8 cellular contexts compared by ENCODE assay signal in the genomic region with DNA sequence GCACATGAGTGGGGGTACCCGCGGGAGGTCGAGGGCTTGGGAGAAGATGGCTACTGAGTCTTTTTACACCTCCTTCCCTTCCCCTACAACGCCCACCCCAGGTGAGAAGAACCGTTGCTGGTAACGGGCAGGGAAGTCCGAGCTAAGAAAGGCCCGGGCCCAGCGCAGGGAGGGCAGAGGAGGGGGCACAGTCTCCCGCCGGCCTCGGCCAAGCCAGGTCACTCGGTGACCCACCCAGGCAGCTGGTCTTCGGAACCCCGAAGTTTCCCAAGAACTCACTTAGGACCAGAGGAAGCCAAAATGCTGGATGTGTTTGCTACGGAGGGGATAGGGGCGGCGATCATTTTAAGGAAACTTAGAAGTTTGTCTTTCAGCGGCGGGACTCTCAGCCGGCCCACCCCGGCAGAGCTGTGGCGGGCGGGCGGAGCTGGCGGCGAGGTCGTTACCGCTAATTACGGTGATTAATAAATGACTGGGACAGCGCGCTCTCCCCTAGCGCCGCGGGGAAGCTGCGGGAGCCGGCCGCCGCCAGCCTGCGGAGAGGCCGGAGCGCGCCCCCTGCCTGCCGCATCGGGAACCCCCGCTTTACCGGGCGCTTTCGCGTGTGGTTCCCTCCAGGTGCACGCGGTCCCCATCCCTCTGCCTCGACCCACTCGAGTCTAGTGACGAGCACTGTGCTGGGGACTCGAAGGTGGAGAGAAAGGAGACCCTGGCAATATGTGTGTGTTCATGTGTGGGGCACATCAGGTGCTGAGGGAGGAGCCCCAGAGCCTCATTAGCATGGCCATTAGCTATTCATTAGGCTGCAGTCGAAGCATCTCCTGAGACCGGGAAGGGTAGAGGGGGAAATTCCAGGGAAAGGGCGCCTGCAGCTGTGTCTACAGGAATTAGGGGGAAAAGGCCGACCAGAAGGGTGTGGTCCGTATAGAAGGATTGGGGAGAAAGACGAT. TPM values are rescaled to one million over a fixed set of nuclear protein-coding genes. Genes with fewer than 3 reads are reported as not detected.
DNase-seq lines count a peak whose midpoint lies in the region; ATAC-seq and TF ChIP-seq lines count a peak whose summit lies in the region.

No MANE protein-coding gene starts in this region.

- intact Hi-C loops in Calu3 (cut with micrococcal nuclease; ENCODE audit: unreplicated experiment) (loop anchor here (2.0 kb wide), 1 partner anchor 221 kb away; no protein-coding TSS in a partner anchor), left lung (cut with DNase I) (no loop called here), sciatic nerve (cut with DNase I) (loop anchor here (10.0 kb wide), 1 partner anchor 191 kb away; a partner anchor contains a TSS)

- peaks cover 9 to 52% of the 10 kb centered on the region in 2 donors for H3K4me1 ChIP-seq in left lung

- peaks cover 31% of the 10 kb centered on the region for H3K4me1 Mint-ChIP-seq in Calu3 (ENCODE audit: low read depth, unreplicated experiment)

- DNase-seq in Calu3 (peak; percentile 32), WERI-Rb-1 (peak; percentile 63), cerebellum (ENCODE audit: low spot score) (peak; percentile 33), left lung (peak in 1 of 2 donors; percentile 89), sciatic nerve (ENCODE audit: low spot score) (no peak), NCI-H2081 (lab: John Stamatoyannopoulos, UW) (no peak)
- DNase-seq in stimulated activated CD8-positive, alpha-beta memory T cell treated with anti-CD3 and anti-CD28 coated beads, Interleukin-15, amount 100 ng/mL, for 48 hours (ENCODE audit: low read depth in 2 of 2): peak; percentile 17 to 21

- H3K27ac Mint-ChIP-seq in Calu3 (ENCODE audit: unreplicated experiment): no peak overlapping the region

- ATAC-seq in HG02759 (IDR thresholded peaks at IDR 0.05; ENCODE audit: unreplicated experiment) (peak; percentile 57), left lung (peak; percentile 73), sciatic nerve (no peak)

- CTCF ChIA-PET in Calu3 (lab: Charles Lee): interaction anchor here (0.7 to 1.7 kb wide), 2 partner anchors 10 to 13 kb away, joined by 6 read pairs; no protein-coding TSS in a partner anchor

- H3K4me3 ChIP-seq in WERI-Rb-1 (ENCODE audit: low read depth, low read length) (peak overlapping the region; percentile 41), left lung (peak overlapping the region in 1 of 2 donors; percentile 1)

- H3K27me3 Mint-ChIP-seq in Calu3 (ENCODE audit: unreplicated experiment): peaks cover 100% of the 10 kb centered on the region

- TF ChIP-seq CTCF in Calu3 (IDR thresholded peaks at IDR 0.05; ENCODE audit: unreplicated experiment) (peak; percentile 41), WERI-Rb-1 (IDR thresholded peaks at IDR 0.05; ENCODE audit: low read depth, low read length) (peak; percentile 86), left lung (IDR thresholded peaks at IDR 0.05) (peak; percentile 83 to 90)

- H3K4me3 Mint-ChIP-seq in Calu3 (ENCODE audit: low read depth, unreplicated experiment): no peak overlapping the region

- BruUV-seq in Calu3 (replicated peaks; lab: Mats Ljungman, UMichigan): no TSS peak

- no peaks in the 10 kb centered on the region for H3K36me3 Mint-ChIP-seq in Calu3 (ENCODE audit: insufficient read depth, unreplicated experiment)

- H3K27ac ChIP-seq in WERI-Rb-1 (no peak overlapping the region), left lung (no peak overlapping the region)

- H3K9me3 ChIP-seq in WERI-Rb-1 (ENCODE audit: severe bottlenecking) (no peaks in the 10 kb centered on the region), left lung (no peaks in the 10 kb centered on the region)

- H3K36me3 ChIP-seq in WERI-Rb-1 (no peaks in the 10 kb centered on the region), left lung (no peaks in the 10 kb centered on the region)

- H3K27me3 ChIP-seq in WERI-Rb-1 (ENCODE audit: insufficient read depth, low read depth, severe bottlenecking) (peaks cover 40% of the 10 kb centered on the region), left lung (peaks cover 77 to 100% of the 10 kb centered on the region in 2 donors)

- H3K9me3 Mint-ChIP-seq in Calu3 (ENCODE audit: low read depth, unreplicated experiment): no peaks in the 10 kb centered on the region

RNA-seq across cellular contexts. Expression of a gene that starts 0.9 kb away (rescaled TPM):
- total RNA-seq in Calu3 (2022) (0.69 and 0.99 TPM in 2 replicates), cerebellum (30.1 TPM), left lung (10 to 100 TPM; 11.0 to 11.4 TPM), sciatic nerve (36.6 TPM)

RNA-seq across cellular contexts. Expression of a gene that starts 31.5 kb away (rescaled TPM):
- total RNA-seq in Calu3 (2022) (not detected in 2 replicates), cerebellum (7.9 TPM), left lung (10 to 100 TPM; 38.2 to 39.4 TPM), sciatic nerve (34.4 TPM)

RNA-seq across cellular contexts. Expression of a gene that starts 52.9 kb away (rescaled TPM):
- not detected in 2 replicates for total RNA-seq in Calu3 (2022)
- total RNA-seq in cerebellum: not detected
- not detected for total RNA-seq in left lung
- total RNA-seq in sciatic nerve: not detected

Comparison
In these comparisons a context has a peak if more than half of its experiments do, and no peak if none do; other contexts are left out.
1. DNase-seq: peak in Calu3 (single experiment), WERI-Rb-1 (single experiment), cerebellum (single experiment) and stimulated activated CD8-positive, alpha-beta memory T cell treated with anti-CD3 and anti-CD28 coated beads, Interleukin-15, amount 100 ng/mL, for 48 hours (2 of 2); none in sciatic nerve (single experiment) and NCI-H2081 (0 of 2).
2. intact Hi-C loops: an anchor here in Calu3 (2.0 kb wide) and sciatic nerve (10.0 kb wide); none called in left lung.
3. Peak in every context shown above with its lines, with median percentiles within 50 percentile points of each other: CTCF ChIP-seq.